9 cellular contexts compared by ENCODE assay signal in the genomic region with DNA sequence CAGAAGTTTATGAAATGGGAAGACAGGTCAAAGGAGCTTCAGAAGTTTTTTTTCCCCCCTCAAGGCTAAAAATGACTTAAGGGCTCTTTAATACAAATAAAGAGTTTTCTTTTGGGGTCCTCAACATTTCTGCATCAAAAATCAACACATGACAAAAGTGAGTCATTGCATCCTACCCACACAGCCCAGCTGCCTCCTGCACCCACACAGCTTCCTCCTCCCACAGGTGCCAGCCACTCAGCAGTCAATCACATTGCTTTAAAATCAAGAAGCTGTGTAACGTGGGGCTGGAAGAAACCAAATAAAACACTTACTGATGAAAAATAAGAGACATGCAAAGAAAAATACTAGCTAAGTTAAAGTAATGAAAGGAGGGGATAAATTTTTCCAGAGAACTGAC.
A peak's percentile ranks its signal among the peaks of the same experiment; 100 is the strongest.
DNase-seq lines count a peak whose midpoint lies in the region; ATAC-seq and TF ChIP-seq lines count a peak whose summit lies in the region.
"Had no signal": no experiment of that assay in that cellular context is flagged by ENCODE, and none has a peak within 500 bp of the region (broad histone marks: within the 10 kb centered on the region; RNA-seq: fewer than 3 reads in every experiment).

No MANE protein-coding gene starts in this region.

- peak; percentile 41 for DNase-seq in T-helper 2 cell treated with Interferon-gamma antibody and Interleukin-4, amounts not matched to agents 5 μg/mL and 100 μg/mL, for 36 hours (ENCODE audit: low spot score)
- DNase-seq in epithelial cell of esophagus (ENCODE audit: low read depth): peak; percentile 18
- no peak for DNase-seq in cerebellar cortex (ENCODE audit: low spot score)
- no peak for DNase-seq in NCI-H1436 (lab: John Stamatoyannopoulos, UW)

- H3K9me3 Mint-ChIP-seq in T-helper 2 cell treated with Interferon-gamma antibody and Interleukin-4, amounts not matched to agents 5 μg/mL and 100 μg/mL, for 36 hours: peaks cover 9% of the 10 kb centered on the region

- H3K4me1 ChIP-seq in BLaER1: peaks cover 38% of the 10 kb centered on the region

- no peak overlapping the region for H3K27ac Mint-ChIP-seq in T-helper 2 cell treated with Interferon-gamma antibody and Interleukin-4, amounts not matched to agents 5 μg/mL and 100 μg/mL, for 36 hours

- no peaks in the 10 kb centered on the region for H4K20me1 ChIP-seq in BLaER1

- peak; percentile 56 for ATAC-seq in HG02623 (IDR thresholded peaks at IDR 0.05; ENCODE audit: unreplicated experiment)
- no peak for ATAC-seq in GM21367 (IDR thresholded peaks at IDR 0.05; ENCODE audit: unreplicated experiment)
- no peak for ATAC-seq in GM19467 (IDR thresholded peaks at IDR 0.05; ENCODE audit: unreplicated experiment)

- H3K27ac ChIP-seq in BLaER1: no peak overlapping the region
- H3K27ac ChIP-seq: VCaP had no signal

- H3K27me3 Mint-ChIP-seq in T-helper 2 cell treated with Interferon-gamma antibody and Interleukin-4, amounts not matched to agents 5 μg/mL and 100 μg/mL, for 36 hours (ENCODE audit: low read depth): no peaks in the 10 kb centered on the region

- H3K4me3 ChIP-seq in BLaER1 (no peak overlapping the region), epithelial cell of esophagus (ENCODE audit: low read length) (no peak overlapping the region)

- H3K9ac ChIP-seq in BLaER1: no peak overlapping the region

- no peak for TF ChIP-seq CTCF in epithelial cell of esophagus (IDR thresholded peaks at IDR 0.05; ENCODE audit: insufficient read depth, low read depth, low read length, missing control alignments)

- H3K36me3 ChIP-seq in BLaER1: no peaks in the 10 kb centered on the region; the same call in 1 of the 2 replicates

- H3K4me2 ChIP-seq in BLaER1: peak overlapping the region; percentile 43

- peaks cover 35% of the 10 kb centered on the region for H3K4me1 Mint-ChIP-seq in T-helper 2 cell treated with Interferon-gamma antibody and Interleukin-4, amounts not matched to agents 5 μg/mL and 100 μg/mL, for 36 hours (ENCODE audit: low read depth)

- H3K27me3 ChIP-seq in BLaER1: no peaks in the 10 kb centered on the region

- peak overlapping the region; percentile 8 for H3K4me3 Mint-ChIP-seq in T-helper 2 cell treated with Interferon-gamma antibody and Interleukin-4, amounts not matched to agents 5 μg/mL and 100 μg/mL, for 36 hours

- H3K36me3 Mint-ChIP-seq in T-helper 2 cell treated with Interferon-gamma antibody and Interleukin-4, amounts not matched to agents 5 μg/mL and 100 μg/mL, for 36 hours (ENCODE audit: low read depth): peaks cover 19% of the 10 kb centered on the region

- H3K9me3 ChIP-seq in BLaER1: peaks cover 4% of the 10 kb centered on the region

Comparison
In these comparisons a context has a peak if more than half of its experiments do, and no peak if none do; other contexts are left out.
1. DNase-seq: peak in T-helper 2 cell treated with Interferon-gamma antibody and Interleukin-4, amounts not matched to agents 5 μg/mL and 100 μg/mL, for 36 hours (single experiment) and epithelial cell of esophagus (single experiment); none in cerebellar cortex (single experiment) and NCI-H1436 (single experiment).